ENCODE assay signal across 2 cellular contexts in the genomic region with DNA sequence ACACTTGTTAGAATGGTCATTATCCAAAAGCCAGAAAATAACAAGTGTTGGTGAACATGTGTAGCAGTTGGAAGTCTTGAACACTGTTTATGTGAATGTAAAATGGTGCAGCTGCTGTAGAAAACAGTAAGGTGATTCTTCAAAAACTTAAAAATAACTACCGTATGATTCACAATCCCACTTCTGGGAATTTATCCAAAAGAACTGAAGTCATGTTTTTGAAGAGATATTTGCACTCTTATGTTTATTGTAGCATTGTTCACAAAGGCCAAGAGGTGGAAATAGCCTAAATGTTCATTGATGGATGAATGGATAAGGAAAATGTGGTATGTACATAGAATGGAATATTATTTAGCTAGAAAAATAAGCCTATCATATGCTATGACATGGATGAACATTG.
TF ChIP-seq lines count a peak whose summit lies in the region.

No MANE protein-coding gene starts in this region.

TF ChIP-seq in A549, 52 proteins besides CTCF, POLR2A, EP300 and RAD21:
- TF ChIP-seq, protein P1, sequence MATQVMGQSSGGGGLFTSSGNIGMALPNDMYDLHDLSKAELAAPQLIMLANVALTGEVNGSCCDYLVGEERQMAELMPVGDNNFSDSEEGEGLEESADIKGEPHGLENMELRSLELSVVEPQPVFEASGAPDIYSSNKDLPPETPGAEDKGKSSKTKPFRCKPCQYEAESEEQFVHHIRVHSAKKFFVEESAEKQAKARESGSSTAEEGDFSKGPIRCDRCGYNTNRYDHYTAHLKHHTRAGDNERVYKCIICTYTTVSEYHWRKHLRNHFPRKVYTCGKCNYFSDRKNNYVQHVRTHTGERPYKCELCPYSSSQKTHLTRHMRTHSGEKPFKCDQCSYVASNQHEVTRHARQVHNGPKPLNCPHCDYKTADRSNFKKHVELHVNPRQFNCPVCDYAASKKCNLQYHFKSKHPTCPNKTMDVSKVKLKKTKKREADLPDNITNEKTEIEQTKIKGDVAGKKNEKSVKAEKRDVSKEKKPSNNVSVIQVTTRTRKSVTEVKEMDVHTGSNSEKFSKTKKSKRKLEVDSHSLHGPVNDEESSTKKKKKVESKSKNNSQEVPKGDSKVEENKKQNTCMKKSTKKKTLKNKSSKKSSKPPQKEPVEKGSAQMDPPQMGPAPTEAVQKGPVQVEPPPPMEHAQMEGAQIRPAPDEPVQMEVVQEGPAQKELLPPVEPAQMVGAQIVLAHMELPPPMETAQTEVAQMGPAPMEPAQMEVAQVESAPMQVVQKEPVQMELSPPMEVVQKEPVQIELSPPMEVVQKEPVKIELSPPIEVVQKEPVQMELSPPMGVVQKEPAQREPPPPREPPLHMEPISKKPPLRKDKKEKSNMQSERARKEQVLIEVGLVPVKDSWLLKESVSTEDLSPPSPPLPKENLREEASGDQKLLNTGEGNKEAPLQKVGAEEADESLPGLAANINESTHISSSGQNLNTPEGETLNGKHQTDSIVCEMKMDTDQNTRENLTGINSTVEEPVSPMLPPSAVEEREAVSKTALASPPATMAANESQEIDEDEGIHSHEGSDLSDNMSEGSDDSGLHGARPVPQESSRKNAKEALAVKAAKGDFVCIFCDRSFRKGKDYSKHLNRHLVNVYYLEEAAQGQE (IDR thresholded peaks at IDR 0.05) = no peak
- TF ChIP-seq JUNB (IDR thresholded peaks at IDR 0.05) = peak; percentile 78
- TF ChIP-seq GATA3 (IDR thresholded peaks at IDR 0.05; ENCODE audit: borderline replicate concordance) = peak; percentile 89
- TF ChIP-seq FOSL2 (IDR thresholded peaks at IDR 0.05) = peak; percentile 70
- peak; percentile 60 for TF ChIP-seq FOSL2 (CRISPR knock-in tag; IDR thresholded peaks at IDR 0.05)
- 0 out of 3 replicates have a peak, but pooled peaks have one; percentile 14 for TF ChIP-seq SMC3 (IDR thresholded peaks at IDR 0.05)
TF ChIP-seq in A549: peak in this region for 4.

TF ChIP-seq in HCT116, 20 proteins besides CTCF, POLR2A, EP300 and RAD21 (continued from another document):
- no peak for TF ChIP-seq SIN3A (IDR thresholded peaks at IDR 0.05; ENCODE audit: low read depth)
- TF ChIP-seq CEBPB (IDR thresholded peaks at IDR 0.05; ENCODE audit: low read depth) = peak; percentile 20; the same call in 1 of the 2 replicates
- TF ChIP-seq POLR2AphosphoS5 (IDR thresholded peaks at IDR 0.05; ENCODE audit: low read depth, low read length) = no peak
- TF ChIP-seq CBX3 (IDR thresholded peaks at IDR 0.05; ENCODE audit: low read depth) = peak; percentile 65
- TF ChIP-seq ZNF274 (IDR thresholded peaks at IDR 0.05; ENCODE audit: low read depth, low read length) = no peak
- TF ChIP-seq FOSL1 (IDR thresholded peaks at IDR 0.05; ENCODE audit: low read depth) = peak; percentile 57; the same call in 1 of the 2 replicates
- TF ChIP-seq ZFX (IDR thresholded peaks at IDR 0.05) = no peak
- TF ChIP-seq, protein P1 (IDR thresholded peaks at IDR 0.05; ENCODE audit: low read depth) = no peak
- no peak for TF ChIP-seq EZH2 (IDR thresholded peaks at IDR 0.05)
- no peak for TF ChIP-seq SRF (IDR thresholded peaks at IDR 0.05; ENCODE audit: low read depth)
- TF ChIP-seq ZBTB33 (IDR thresholded peaks at IDR 0.05; ENCODE audit: extremely low read depth, insufficient replicate concordance, low read length) = no peak
TF ChIP-seq in HCT116: peak in this region for 5.
